In genomic region chr11:58592760-58593472, GRCh38 we compare ENCODE assay signal across 12 cellular contexts. TPM values are rescaled to one million over a fixed set of nuclear protein-coding genes. Genes with fewer than 3 reads are reported as not detected.
DNase-seq lines count a peak whose midpoint lies in the region; ATAC-seq and TF ChIP-seq lines count a peak whose summit lies in the region.
"Had no signal": no experiment of that assay in that cellular context is flagged by ENCODE, and none has a peak within 500 bp of the region (broad histone marks: within the 10 kb centered on the region; RNA-seq: fewer than 3 reads in every experiment).

No MANE protein-coding gene starts in this region.

- no peaks in the 10 kb centered on the region for H3K9me3 Mint-ChIP-seq in T-helper 2 cell treated with Interferon-gamma antibody and Interleukin-4, amounts not matched to agents 5 μg/mL and 100 μg/mL, for 36 hours
- H3K9me3 Mint-ChIP-seq: effector memory CD8-positive, alpha-beta T cell; natural killer cell treated with Interleukin-12 subunit alpha and Interleukin-12 subunit beta and Interleukin-15 and Interleukin-18, amount 100 ng/mL, for 72 hours had no signal

- peaks cover 43% of the 10 kb centered on the region for H3K36me3 Mint-ChIP-seq in T-helper 2 cell treated with Interferon-gamma antibody and Interleukin-4, amounts not matched to agents 5 μg/mL and 100 μg/mL, for 36 hours (ENCODE audit: low read depth)

- intact Hi-C loops in heart left ventricle (cut with DNase I), result no loop called here
- intact Hi-C loops in transverse colon (cut with DNase I; ENCODE audit: low total_unique reads), result no loop called here

- H3K27ac Mint-ChIP-seq in T-helper 2 cell treated with Interferon-gamma antibody and Interleukin-4, amounts not matched to agents 5 μg/mL and 100 μg/mL, for 36 hours, result peak overlapping the region; percentile 13
- H3K27ac Mint-ChIP-seq: effector memory CD8-positive, alpha-beta T cell had no signal

- peak in 3 of 4 donors; percentile 34 to 47 (median 36) for ATAC-seq in heart left ventricle
- ATAC-seq in foreskin keratinocyte, result peak; percentile 72
- ATAC-seq: effector memory CD8-positive, alpha-beta T cell; natural killer cell treated with Interleukin-12 subunit alpha and Interleukin-12 subunit beta and Interleukin-15 and Interleukin-18, amount 100 ng/mL, for 72 hours; SK-N-SH treated with all-trans-retinoic acid at 6 μM for 48 hours had no signal

- H3K27me3 ChIP-seq in heart left ventricle (no peaks in the 10 kb centered on the region), right atrium auricular region (no peaks in the 10 kb centered on the region), foreskin keratinocyte (no peaks in the 10 kb centered on the region), transverse colon (no peaks in the 10 kb centered on the region), GM23248 (replicated peaks; ENCODE audit: insufficient read depth) (no peaks in the 10 kb centered on the region)

- H3K4me3 Mint-ChIP-seq in T-helper 2 cell treated with Interferon-gamma antibody and Interleukin-4, amounts not matched to agents 5 μg/mL and 100 μg/mL, for 36 hours, result no peak overlapping the region
- H3K4me3 Mint-ChIP-seq: effector memory CD8-positive, alpha-beta T cell; natural killer cell treated with Interleukin-12 subunit alpha and Interleukin-12 subunit beta and Interleukin-15 and Interleukin-18, amount 100 ng/mL, for 72 hours had no signal

- H3K4me1 ChIP-seq in heart left ventricle (peaks cover 0 to 33% (median 24%) of the 10 kb centered on the region in 12 donors), right atrium auricular region (peaks cover 0 to 22% of the 10 kb centered on the region in 2 donors), foreskin keratinocyte (no peaks in the 10 kb centered on the region), transverse colon (peaks cover 14 to 91% (median 58%) of the 10 kb centered on the region in 4 donors), GM23248 (ENCODE audit: insufficient read depth) (peaks cover 9% of the 10 kb centered on the region)

- peaks cover 56% of the 10 kb centered on the region for H3K4me1 Mint-ChIP-seq in T-helper 2 cell treated with Interferon-gamma antibody and Interleukin-4, amounts not matched to agents 5 μg/mL and 100 μg/mL, for 36 hours (ENCODE audit: low read depth)

- no peak for TF ChIP-seq POLR2A in heart left ventricle (IDR thresholded peaks at IDR 0.05)
- TF ChIP-seq POLR2A in transverse colon (IDR thresholded peaks at IDR 0.05), result no peak

- H3K9me3 ChIP-seq in heart left ventricle (no peaks in the 10 kb centered on the region), right atrium auricular region (no peaks in the 10 kb centered on the region), transverse colon (no peaks in the 10 kb centered on the region), GM23248 (ENCODE audit: low read depth) (no peaks in the 10 kb centered on the region)

- H3K27ac ChIP-seq in heart left ventricle, result no peak overlapping the region
- H3K27ac ChIP-seq in right atrium auricular region, result no peak overlapping the region
- H3K27ac ChIP-seq in foreskin keratinocyte, result no peak overlapping the region
- peak overlapping the region; percentile 46 to 71 (median 68) for H3K27ac ChIP-seq in transverse colon
- no peak overlapping the region for H3K27ac ChIP-seq in GM23248

- no peaks in the 10 kb centered on the region for H4K20me1 ChIP-seq in GM23248 (ENCODE audit: insufficient read depth)

- peaks cover 0 to 28% (median 5%) of the 10 kb centered on the region in 9 donors for H3K36me3 ChIP-seq in heart left ventricle
- H3K36me3 ChIP-seq in right atrium auricular region, result no peaks in the 10 kb centered on the region
- no peaks in the 10 kb centered on the region for H3K36me3 ChIP-seq in transverse colon
- peaks cover 9% of the 10 kb centered on the region; the same call in 1 of the 2 replicates for H3K36me3 ChIP-seq in GM23248 (ENCODE audit: low read depth)

- no peak for DNase-seq in heart left ventricle
- DNase-seq in right atrium auricular region (ENCODE audit: low spot score), result no peak
- DNase-seq in T-helper 2 cell treated with Interferon-gamma antibody and Interleukin-4, amounts not matched to agents 5 μg/mL and 100 μg/mL, for 36 hours (ENCODE audit: low spot score), result no peak
- DNase-seq in foreskin keratinocyte, result peak in 1 of 2 donors; percentile 15
- peak; percentile 63 for DNase-seq in transverse colon
- no peak for DNase-seq in HUDEP-2 (lab: John Stamatoyannopoulos, UW; ENCODE audit: unreplicated experiment in 76 of 76)
- no peak for DNase-seq in iPS-NIHi11 (ENCODE audit: low spot score)
- DNase-seq in GM23248, result no peak
- DNase-seq: effector memory CD8-positive, alpha-beta T cell; NCI-H1694 had no signal

- peaks cover 9% of the 10 kb centered on the region for H3F3A ChIP-seq in GM23248 (ENCODE audit: insufficient read depth)

- WGBS in heart left ventricle, 4 donors, result 75 to 84% (median 75%) methylated on average over 5 of the region's 5 CpGs
- 32 to 53% methylated on average over 3 to 5 of the region's 5 CpGs for WGBS in transverse colon (ENCODE audit: low coverage in 1 of 2), 2 donors
- 59% methylated on average over 5 of the region's 5 CpGs for WGBS in GM23248 (ENCODE audit: low coverage in 1 of 2, low lambda C conversion rate in 2 of 2, missing lambda C conversion rate in 2 of 2), 2 experiments

- no peak for TF ChIP-seq EP300 in transverse colon (IDR thresholded peaks at IDR 0.05; ENCODE audit: low read depth)

- no peak for TF ChIP-seq CTCF in heart left ventricle (IDR thresholded peaks at IDR 0.05)
- no peak for TF ChIP-seq CTCF in right atrium auricular region (IDR thresholded peaks at IDR 0.05)
- no peak for TF ChIP-seq CTCF in foreskin keratinocyte (conservative IDR thresholded peaks at IDR 0.05)
- TF ChIP-seq CTCF in transverse colon (IDR thresholded peaks at IDR 0.05), result no peak

- no peaks in the 10 kb centered on the region for H3K9me2 ChIP-seq in GM23248 (ENCODE audit: insufficient read depth)

- H3K9ac ChIP-seq in GM23248, result no peak overlapping the region

- H3K27me3 Mint-ChIP-seq in T-helper 2 cell treated with Interferon-gamma antibody and Interleukin-4, amounts not matched to agents 5 μg/mL and 100 μg/mL, for 36 hours (ENCODE audit: low read depth), result no peaks in the 10 kb centered on the region
- H3K27me3 Mint-ChIP-seq: effector memory CD8-positive, alpha-beta T cell; natural killer cell treated with Interleukin-12 subunit alpha and Interleukin-12 subunit beta and Interleukin-15 and Interleukin-18, amount 100 ng/mL, for 72 hours had no signal

- no peak overlapping the region for H3K4me2 ChIP-seq in GM23248 (ENCODE audit: unreplicated experiment)

- in situ Hi-C loops in transverse colon (cut with MboI; ENCODE audit: low pct_ligation_motif_present in 1 of 4, low pct_unique_long_range_greater_than_20kb in 1 of 4, low sequenced_read_pairs in 3 of 4), result no loop called here
- in situ Hi-C loops in GM23248 (cut with MboI), result no loop called here

- no peak overlapping the region for H3K4me3 ChIP-seq in heart left ventricle
- H3K4me3 ChIP-seq in right atrium auricular region, result no peak overlapping the region
- no peak overlapping the region for H3K4me3 ChIP-seq in transverse colon
- H3K4me3 ChIP-seq in GM23248, result no peak overlapping the region

- H2AFZ ChIP-seq in GM23248, result no peak overlapping the region

- peaks cover 100% of the 10 kb centered on the region for H3K79me2 ChIP-seq in GM23248 (ENCODE audit: insufficient read depth)

RNA-seq across cellular contexts. Expression of gene ZFP91, which starts 14.1 kb away (rescaled TPM):
- total RNA-seq in heart left ventricle (10 to 100 TPM; 53.4 to 67.0 (median 60.7) TPM), right atrium auricular region (10 to 100 TPM; 50.5 to 52.4 TPM), foreskin keratinocyte (55.5 and 59.0 TPM in 2 replicates), transverse colon (10 to 100 TPM; 38.6 to 62.0 (median 56.2) TPM)
- polyA plus RNA-seq in heart left ventricle (10 to 100 TPM; 11.2 to 41.4 TPM), foreskin keratinocyte (14.5 and 18.1 TPM in 2 replicates), GM23248 (2016; fragmentation: Nextera tagmentation; extraction: Ambion mirVana) (20.8 and 21.4 TPM in 2 replicates)
- total RNA-seq in GM23248 (2014; rRNA removed; shearing (Covaris generic)), result 58.8 and 59.0 TPM in 2 replicates

RNA-seq across cellular contexts. Expression of gene LPXN, which starts 17.3 kb away (rescaled TPM):
- 10 to 100 TPM in 1 of 9 donors, 1 to 10 TPM in 8; 2.6 to 19.8 (median 4.0) TPM for total RNA-seq in heart left ventricle
- polyA plus RNA-seq in heart left ventricle, result 1 to 10 TPM; 1.8 to 2.8 TPM
- 1 to 10 TPM; 2.8 to 5.5 TPM for total RNA-seq in right atrium auricular region
- 14.9 and 33.2 TPM in 2 replicates for total RNA-seq in foreskin keratinocyte
- polyA plus RNA-seq in foreskin keratinocyte, result 12.6 and 27.4 TPM in 2 replicates
- 10 to 100 TPM in 3 of 4 donors, 1 to 10 TPM in 1; 10.0 to 18.7 (median 16.0) TPM for total RNA-seq in transverse colon
- 164 and 169 TPM in 2 replicates for total RNA-seq in GM23248 (2014; rRNA removed; shearing (Covaris generic))
- 134 and 139 TPM in 2 replicates for polyA plus RNA-seq in GM23248 (2016; fragmentation: Nextera tagmentation; extraction: Ambion mirVana)

RNA-seq across cellular contexts. Expression of gene CNTF, which starts 29.5 kb away (rescaled TPM):
- 1 to 10 TPM in 3 of 9 donors, under 1 TPM in 6; 0.71 to 1.5 (median 0.96) TPM for total RNA-seq in heart left ventricle
- 1 to 10 TPM in 1 of 2 donors, under 1 TPM in 1; 0.19 to 1.0 TPM for polyA plus RNA-seq in heart left ventricle
- total RNA-seq in right atrium auricular region, result 1 to 10 TPM in 1 of 2 donors, under 1 TPM in 1; 0.30 to 1.6 TPM
- 1.6 and 1.7 TPM in 2 replicates for total RNA-seq in foreskin keratinocyte
- polyA plus RNA-seq in foreskin keratinocyte, result 0.16 and 0.21 TPM in 2 replicates
- total RNA-seq in transverse colon, result 1 to 10 TPM in 3 of 4 donors, not detected in 1; 1.1 to 2.1 (median 1.5) TPM
- total RNA-seq in GM23248 (2014; rRNA removed; shearing (Covaris generic)), result 1.6 and 3.9 TPM in 2 replicates
- polyA plus RNA-seq in GM23248 (2016; fragmentation: Nextera tagmentation; extraction: Ambion mirVana), result 0.23 and 0.46 TPM in 2 replicates

Comparison
In these comparisons a context has a peak if more than half of its experiments do, and no peak if none do; other contexts are left out.
1. H3K27ac ChIP-seq: peak in transverse colon (4 of 4); none in heart left ventricle (0 of 12), right atrium auricular region (0 of 2), foreskin keratinocyte (single experiment) and GM23248 (single experiment).